8 cellular contexts compared by ENCODE assay signal in genomic region chr19:8575467-8575997, GRCh38. TPM values are rescaled to one million over a fixed set of nuclear protein-coding genes. Genes with fewer than 3 reads are reported as not detected.
DNase-seq lines count a peak whose midpoint lies in the region; ATAC-seq lines count a peak whose summit lies in the region.

No MANE protein-coding gene starts in this region.

- no peak for ATAC-seq in GM19035 (IDR thresholded peaks at IDR 0.05; ENCODE audit: unreplicated experiment)
- no peak for ATAC-seq in HG03457 (IDR thresholded peaks at IDR 0.05; ENCODE audit: unreplicated experiment)
- ATAC-seq in GM21576 (IDR thresholded peaks at IDR 0.05; ENCODE audit: unreplicated experiment): no peak

- H3K4me3 ChIP-seq in BLaER1 treated with 17β-estradiol and CSF1 and Interleukin-3, amounts not matched to agents 10 nM and 100 nM: peak overlapping the region in 9 of 10 experiments; percentile 64 to 95 (median 80); a peak in 18 of 20 replicates
- H3K4me3 ChIP-seq in NT2/D1 (ENCODE audit: insufficient read length, low read depth) (no peak overlapping the region), mononuclear cell (ENCODE audit: low read length) (peak overlapping the region; percentile 93)

- H3K9ac ChIP-seq in BLaER1 treated with 17β-estradiol and CSF1 and Interleukin-3, amounts not matched to agents 10 nM and 100 nM: peak overlapping the region; percentile 78 to 98 (median 90)
- no peak overlapping the region for H3K9ac ChIP-seq in NT2/D1 (ENCODE audit: insufficient read length, low read depth)

- peaks cover 0 to 51% (median 44%) of the 10 kb centered on the region in 11 experiments; a peak in 17 of 22 replicates for H3K36me3 ChIP-seq in BLaER1 treated with 17β-estradiol and CSF1 and Interleukin-3, amounts not matched to agents 10 nM and 100 nM
- H3K36me3 ChIP-seq in NT2/D1 (ENCODE audit: insufficient read depth, insufficient read length, low read length): no peaks in the 10 kb centered on the region

- H3K27me3 ChIP-seq in BLaER1 treated with 17β-estradiol and CSF1 and Interleukin-3, amounts not matched to agents 10 nM and 100 nM: peaks cover 0 to 7% (median 0%) of the 10 kb centered on the region in 11 experiments; a peak in 2 of 22 replicates
- H3K27me3 ChIP-seq in NT2/D1 (ENCODE audit: insufficient read depth, insufficient read length) (peaks cover 13% of the 10 kb centered on the region), mononuclear cell (ENCODE audit: insufficient read depth, low read length) (no peaks in the 10 kb centered on the region)

- peaks cover 78 to 96% (median 80%) of the 10 kb centered on the region in 10 experiments for H3K4me1 ChIP-seq in BLaER1 treated with 17β-estradiol and CSF1 and Interleukin-3, amounts not matched to agents 10 nM and 100 nM
- H3K4me1 ChIP-seq in NT2/D1 (ENCODE audit: insufficient read depth, insufficient read length) (peaks cover 14% of the 10 kb centered on the region), mononuclear cell (ENCODE audit: insufficient read depth, low read length) (peaks cover 93% of the 10 kb centered on the region)

- peaks cover 0 to 52% (median 0%) of the 10 kb centered on the region in 11 experiments; a peak in 7 of 22 replicates for H4K20me1 ChIP-seq in BLaER1 treated with 17β-estradiol and CSF1 and Interleukin-3, amounts not matched to agents 10 nM and 100 nM

- H3K9me3 ChIP-seq in BLaER1 treated with 17β-estradiol and CSF1 and Interleukin-3, amounts not matched to agents 10 nM and 100 nM (replicated peaks in 1 of 11): peaks cover 0 to 5% (median 0%) of the 10 kb centered on the region in 11 experiments; a peak in 2 of 22 replicates
- H3K9me3 ChIP-seq in NT2/D1 (ENCODE audit: insufficient read depth, low read length) (no peaks in the 10 kb centered on the region), mononuclear cell (ENCODE audit: low read depth, low read length) (no peaks in the 10 kb centered on the region)

- H3K27ac ChIP-seq in BLaER1 treated with 17β-estradiol and CSF1 and Interleukin-3, amounts not matched to agents 10 nM and 100 nM: peak overlapping the region; percentile 79 to 99 (median 96)

- H3K4me2 ChIP-seq in BLaER1 treated with 17β-estradiol and CSF1 and Interleukin-3, amounts not matched to agents 10 nM and 100 nM: peak overlapping the region; percentile 74 to 99 (median 97)

- DNase-seq in NT2/D1 (ENCODE audit: low read depth, low spot score): peak; percentile 52
- DNase-seq in activated gamma-delta T cell treated with anti-CD3 and anti-CD28 coated beads, Interleukin-2, amount 50 U/mL, for 16 hours (ENCODE audit: low read depth): peak; percentile 44
- no peak for DNase-seq in HuH-7 (ENCODE audit: low spot score)

RNA-seq across cellular contexts. Expression of gene MYO1F, which starts 1.7 kb away (rescaled TPM):
- 145 TPM for total RNA-seq in mononuclear cell

RNA-seq across cellular contexts. Expression of gene ADAMTS10, which starts 35.0 kb away (rescaled TPM):
- total RNA-seq in mononuclear cell: 29.5 TPM

RNA-seq across cellular contexts. Expression of gene NFILZ, which starts 54.9 kb away (rescaled TPM):
- total RNA-seq in mononuclear cell: not detected
